ENCODE assay signal across 8 cellular contexts in the genomic region with DNA sequence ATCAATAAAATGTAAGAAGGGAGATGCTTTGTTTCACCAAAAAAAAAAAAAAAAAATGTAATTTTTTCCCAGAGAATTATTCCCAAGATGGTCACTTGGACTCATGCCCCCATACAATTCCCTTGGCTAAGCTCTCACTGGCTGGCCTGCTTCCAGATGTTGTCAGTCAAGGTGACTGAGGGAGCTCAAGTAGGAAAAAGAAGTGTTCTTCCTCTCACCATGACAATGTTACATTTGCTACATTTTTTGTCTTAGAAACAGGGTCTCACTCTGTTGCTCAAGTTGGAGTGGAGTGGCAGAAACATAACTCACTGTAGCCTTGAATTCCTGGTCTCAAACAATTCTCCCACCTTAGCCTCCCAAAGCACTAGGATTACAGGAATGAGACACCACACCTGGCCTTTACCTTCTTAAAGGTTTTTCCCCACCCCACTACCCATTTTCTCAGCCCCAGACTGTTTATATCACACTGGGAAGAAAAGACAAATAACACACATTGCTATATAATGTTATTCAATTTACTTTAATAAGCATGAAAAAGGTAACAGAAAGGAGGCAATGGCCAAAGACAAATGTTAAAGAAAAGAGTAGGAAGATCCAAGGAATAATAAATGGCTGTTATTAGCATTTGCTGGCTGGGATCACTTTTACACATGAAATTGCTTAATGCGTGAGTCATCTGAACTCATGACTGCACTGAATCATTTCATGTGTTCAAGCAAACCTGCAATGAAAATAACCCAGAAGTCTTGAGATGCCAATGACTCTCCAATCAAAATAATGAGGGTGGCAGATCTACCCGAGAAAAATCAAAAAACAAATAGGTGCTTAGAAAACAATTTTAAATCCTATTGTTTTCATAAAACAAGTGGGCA. TPM values are rescaled to one million over a fixed set of nuclear protein-coding genes. Genes with fewer than 3 reads are reported as not detected.
DNase-seq lines count a peak whose midpoint lies in the region; ATAC-seq and TF ChIP-seq lines count a peak whose summit lies in the region.

No MANE protein-coding gene starts in this region.

- peaks cover 61% of the 10 kb centered on the region for H3K4me1 Mint-ChIP-seq in Calu3 (ENCODE audit: low read depth, unreplicated experiment)

- H3K9me3 Mint-ChIP-seq in Calu3 (ENCODE audit: low read depth, unreplicated experiment): no peaks in the 10 kb centered on the region

- H3K79me2 ChIP-seq in PC-9 (ENCODE audit: low read depth): no peaks in the 10 kb centered on the region

- H3F3A ChIP-seq in PC-9 (ENCODE audit: insufficient read depth, low read depth): peaks cover 10% of the 10 kb centered on the region

- H3K4me1 ChIP-seq in PC-9 (replicated peaks; ENCODE audit: insufficient read depth) (peaks cover 26% of the 10 kb centered on the region), prostate gland (replicated peaks) (no peaks in the 10 kb centered on the region)

- no peaks in the 10 kb centered on the region for H3K9me2 ChIP-seq in PC-9 (ENCODE audit: insufficient read depth)

- CTCF ChIA-PET in Calu3 (lab: Charles Lee) (interaction anchor here (0.7 to 0.9 kb wide), 2 partner anchors 43 to 132 kb away, joined by 3 read pairs; no protein-coding TSS in a partner anchor), PC-9 (lab: Charles Lee) (no interaction called here)

- intact Hi-C loops in Calu3 (cut with micrococcal nuclease; ENCODE audit: unreplicated experiment) (no loop called here), PC-9 (cut with micrococcal nuclease; ENCODE audit: unreplicated experiment) (loop anchor here (5.0 kb wide), 1 partner anchor 46 kb away; a partner anchor contains a TSS), prostate gland (cut with DNase I) (no loop called here)

- no peak overlapping the region for H2AFZ ChIP-seq in PC-9

- ATAC-seq in HG02610 (IDR thresholded peaks at IDR 0.05; ENCODE audit: unreplicated experiment): no peak

- peak overlapping the region; percentile 49 for H3K4me2 ChIP-seq in PC-9

- H3K27me3 ChIP-seq in PC-9 (ENCODE audit: insufficient read depth, low read depth) (no peaks in the 10 kb centered on the region), prostate gland (replicated peaks; ENCODE audit: insufficient read depth) (no peaks in the 10 kb centered on the region)

- no peaks in the 10 kb centered on the region for H3K27me3 Mint-ChIP-seq in Calu3 (ENCODE audit: unreplicated experiment)

- no peak for TF ChIP-seq CTCF in Calu3 (IDR thresholded peaks at IDR 0.05; ENCODE audit: unreplicated experiment)
- TF ChIP-seq CTCF in PC-9 (conservative IDR thresholded peaks at IDR 0.05): no peak
- TF ChIP-seq CTCF in prostate gland (IDR thresholded peaks at IDR 0.05): no peak

- no peaks in the 10 kb centered on the region for H4K20me1 ChIP-seq in PC-9 (ENCODE audit: insufficient read depth)

- H3K4me3 ChIP-seq in PC-9 (no peak overlapping the region), prostate gland (no peak overlapping the region)

- peak overlapping the region; percentile 84 for H3K27ac Mint-ChIP-seq in Calu3 (ENCODE audit: unreplicated experiment)

- no peaks in the 10 kb centered on the region for H3K9me3 ChIP-seq in PC-9 (ENCODE audit: insufficient read depth, low read depth)
- no peaks in the 10 kb centered on the region for H3K9me3 ChIP-seq in prostate gland

- H3K36me3 ChIP-seq in PC-9 (ENCODE audit: low read depth) (no peaks in the 10 kb centered on the region), prostate gland (no peaks in the 10 kb centered on the region)

- H3K27ac ChIP-seq in PC-9: peak overlapping the region; percentile 92
- peak overlapping the region; percentile 43 to 58 for H3K27ac ChIP-seq in prostate gland

- WGBS in prostate gland: 38% methylated on average over 2 of the region's 2 CpGs

- POLR2A ChIA-PET in PC-9 (lab: Charles Lee; ENCODE audit: unreplicated experiment): no interaction called here

- peaks cover 12% of the 10 kb centered on the region for H3K36me3 Mint-ChIP-seq in Calu3 (ENCODE audit: insufficient read depth, unreplicated experiment)

- BruUV-seq in Calu3 (replicated peaks; lab: Mats Ljungman, UMichigan) (no TSS peak), PC-9 (replicated peaks; lab: Mats Ljungman, UMichigan) (no TSS peak)

- TF ChIP-seq POLR2A in prostate gland (IDR thresholded peaks at IDR 0.05): no peak

- H3K4me3 Mint-ChIP-seq in Calu3 (ENCODE audit: low read depth, unreplicated experiment): peak overlapping the region; percentile 30

- DNase-seq in Calu3 (peak; percentile 45), PC-9 (peak in 1 of 2 experiments; percentile 82), fibroblast of gingiva (ENCODE audit: low read depth) (peak; percentile 86), prostate gland (ENCODE audit: low spot score) (peak; percentile 48), NCI-H1092 (lab: John Stamatoyannopoulos, UW) (no peak), NCI-H1417 treated with DMSO at 0.1 percent for 48 hours (lab: John Stamatoyannopoulos, UW) (no peak)
- DNase-seq in stimulated activated naive CD4-positive, alpha-beta T cell treated with Interleukin-2 at 50 U/mL for 16 hours (lab: John Stamatoyannopoulos, UW): no peak

RNA-seq across cellular contexts. Expression of a gene that starts 45.2 kb away (rescaled TPM):
- total RNA-seq in Calu3 (2022) (62.0 and 71.3 TPM in 2 replicates), PC-9 (2021) (8.6 and 8.9 TPM in 2 replicates), prostate gland (10 to 100 TPM; 16.0 to 21.5 TPM)

Comparison
In these comparisons a context has a peak if more than half of its experiments do, and no peak if none do; other contexts are left out.
1. DNase-seq: peak in Calu3 (single experiment), fibroblast of gingiva (single experiment) and prostate gland (single experiment); none in NCI-H1092 (single experiment), stimulated activated naive CD4-positive, alpha-beta T cell treated with Interleukin-2 at 50 U/mL for 16 hours (single experiment) and NCI-H1417 treated with DMSO at 0.1 percent for 48 hours (single experiment).